ENCODE assay signal across 9 cellular contexts in genomic region chr5:59661939-59662615, GRCh38.
DNase-seq lines count a peak whose midpoint lies in the region; ATAC-seq and TF ChIP-seq lines count a peak whose summit lies in the region.
"Had no signal": no experiment of that assay in that cellular context is flagged by ENCODE, and none has a peak within 500 bp of the region (broad histone marks: within the 10 kb centered on the region; RNA-seq: fewer than 3 reads in every experiment).

No MANE protein-coding gene starts in this region.

- H3K27ac ChIP-seq in right cardiac atrium (ENCODE audit: low read length) (no peak overlapping the region), left ventricle myocardium inferior (replicated peaks) (no peak overlapping the region)

- DNase-seq in right cardiac atrium (no peak), left ventricle myocardium inferior (no peak), NCI-H82 (lab: John Stamatoyannopoulos, UW) (peak; percentile 91), iris pigment epithelial cell (ENCODE audit: low read depth) (peak; percentile 75), GF-D8 (lab: John Stamatoyannopoulos, UW) (no peak), T-cell (no peak)
- no peak for DNase-seq in stimulated activated naive CD4-positive, alpha-beta T cell treated with Interleukin-2 at 50 U/mL for 16 hours (lab: John Stamatoyannopoulos, UW)
- DNase-seq in activated naive CD4-positive, alpha-beta T cell treated with Interleukin-2 at 50 U/mL for 16 hours = no peak
- DNase-seq: NCI-H2171 treated with DMSO at 0.1 percent for 48 hours had no signal

- POLR2A ChIA-PET in T-cell (lab: Charles Lee) = no interaction called here

- no peaks in the 10 kb centered on the region for H3K9me3 Mint-ChIP-seq in T-cell

- H3K4me1 ChIP-seq in right cardiac atrium (ENCODE audit: control insufficient read depth, insufficient read depth, low read length) = no peaks in the 10 kb centered on the region
- peaks cover 8% of the 10 kb centered on the region for H3K4me1 ChIP-seq in left ventricle myocardium inferior

- peaks cover 5 to 16% (median 11%) of the 10 kb centered on the region in 3 donors for H3K4me1 Mint-ChIP-seq in T-cell

- intact Hi-C loops in right cardiac atrium (cut with DNase I) = no loop called here
- intact Hi-C loops in left ventricle myocardium inferior (cut with micrococcal nuclease) = no loop called here

- CTCF ChIA-PET in T-cell (lab: Charles Lee) = interaction anchor here in 1 of 2 donors (0.6 kb wide), 1 partner anchor 987 kb away, joined by 4 read pairs; no protein-coding TSS in a partner anchor

- H3K4me3 Mint-ChIP-seq in T-cell = peak overlapping the region in 1 of 3 donors; percentile 13

- peaks cover 0 to 2% of the 10 kb centered on the region in 2 donors for H3K27me3 Mint-ChIP-seq in T-cell

- H3K27ac Mint-ChIP-seq in T-cell = no peak overlapping the region

- no peaks in the 10 kb centered on the region for H3K27me3 ChIP-seq in right cardiac atrium (ENCODE audit: control insufficient read depth, insufficient read depth)
- no peaks in the 10 kb centered on the region for H3K27me3 ChIP-seq in left ventricle myocardium inferior (ENCODE audit: low read depth)

- no peaks in the 10 kb centered on the region for H3K36me3 ChIP-seq in left ventricle myocardium inferior

- H3K4me3 ChIP-seq in right cardiac atrium (ENCODE audit: low read length) = peak overlapping the region; percentile 35
- H3K4me3 ChIP-seq in left ventricle myocardium inferior = no peak overlapping the region

- H3K36me3 Mint-ChIP-seq in T-cell = no peaks in the 10 kb centered on the region

- TF ChIP-seq CTCF in left ventricle myocardium inferior (IDR thresholded peaks at IDR 0.05; ENCODE audit: borderline replicate concordance) = no peak

- peak; percentile 47 to 83 for ATAC-seq in right cardiac atrium
- ATAC-seq in T-cell (replicated peaks in 1 of 4) = no peak

- WGBS in right cardiac atrium = 42% methylated on average over 4 of the region's 4 CpGs

- no peaks in the 10 kb centered on the region for H3K9me3 ChIP-seq in right cardiac atrium (ENCODE audit: control insufficient read depth, low read length)
- H3K9me3 ChIP-seq in left ventricle myocardium inferior (replicated peaks) = no peaks in the 10 kb centered on the region

Comparison
In these comparisons a context has a peak if more than half of its experiments do, and no peak if none do; other contexts are left out.
1. ATAC-seq: peak in right cardiac atrium (2 of 2); none in T-cell (0 of 4).
2. DNase-seq: peak in NCI-H82 (single experiment) and iris pigment epithelial cell (single experiment); none in right cardiac atrium (0 of 3), left ventricle myocardium inferior (single experiment), GF-D8 (single experiment), stimulated activated naive CD4-positive, alpha-beta T cell treated with Interleukin-2 at 50 U/mL for 16 hours (single experiment), activated naive CD4-positive, alpha-beta T cell treated with Interleukin-2 at 50 U/mL for 16 hours (single experiment) and T-cell (0 of 34).